1 cellular context compared by ENCODE assay signal in genomic region chr1:96569288-96569687, GRCh38.
TF ChIP-seq lines count a peak whose summit lies in the region.

No MANE protein-coding gene starts in this region.

TF ChIP-seq in GM23338, 12 proteins besides CTCF, POLR2A, EP300 and RAD21:
- TF ChIP-seq ZNF462 (CRISPR knock-in tag; IDR thresholded peaks at IDR 0.05), result no peak
